Comparison of ENCODE assay signal across 31 cellular contexts in genomic region chr2:175619591-175619990, GRCh38.
"Had no signal": no experiment of that assay in that cellular context is flagged by ENCODE, and none has a peak within 500 bp of the region (broad histone marks: within the 10 kb centered on the region; RNA-seq: fewer than 3 reads in every experiment).

No MANE protein-coding gene starts in this region.

- H3K27ac Mint-ChIP-seq: activated CD4-positive, alpha-beta T cell treated with anti-CD3 and anti-CD28 coated beads, Interleukin-2, amount 10 ng/mL, durations not matched to agents 7 days and 5 days; activated CD8-positive, alpha-beta T cell treated with anti-CD3 and anti-CD28 coated beads, Interleukin-2, amount 10 ng/mL, durations not matched to agents 7 days and 5 days; activated naive CD4-positive, alpha-beta T cell treated with anti-CD3 and anti-CD28 coated beads, Interleukin-2, amount 50 U/mL, for 24 hours; activated naive CD8-positive, alpha-beta T cell treated with anti-CD3 and anti-CD28 coated beads, Interleukin-2, amount 10 ng/mL, durations not matched to agents 7 days and 5 days; activated T-cell treated with anti-CD3 and anti-CD28 coated beads, Interleukin-2, amount 50 U/mL, for 24 hours; activated T-helper 2 cell treated with anti-CD3 and anti-CD28 coated beads, Interferon-gamma antibody, Interleukin-2, Interleukin-4, amounts not matched to agents 10 μg/mL and 5 μg/mL and 100 μg/mL, durations not matched to agents 14 hours and 24 hours and 36 hours had no signal

- H3K4me2 ChIP-seq: PC-9 had no signal

- H3K9me3 ChIP-seq: ascending aorta, MG63 had no signal

- H2AFZ ChIP-seq: PC-9 had no signal

- H3K4me3 ChIP-seq: ascending aorta, cardiac muscle cell, MG63, PC-9 had no signal

- FAIRE-seq: RCC 7860 had no signal

- DNase-seq: activated CD4-positive, alpha-beta T cell treated with anti-CD3 and anti-CD28 coated beads, Interleukin-2, amount 10 ng/mL, durations not matched to agents 7 days and 5 days; activated CD4-positive, alpha-beta T cell treated with anti-CD3 and anti-CD28 coated beads, Interleukin-2, amount 50 U/mL, for 48 hours; activated CD8-positive, alpha-beta T cell treated with anti-CD3 and anti-CD28 coated beads, Interleukin-2, amount 10 ng/mL, durations not matched to agents 7 days and 5 days; activated gamma-delta T cell; activated naive CD4-positive, alpha-beta T cell treated with Interleukin-2 at 50 U/mL for 16 hours; activated naive CD8-positive, alpha-beta T cell treated with anti-CD3 and anti-CD28 coated beads, Interleukin-2, amount 10 ng/mL, durations not matched to agents 7 days and 5 days; activated T-cell treated with anti-CD3 and anti-CD28 coated beads, Interleukin-2, amount 50 U/mL, for 24 hours; amygdala; Karpas-422; MG63; NCI-H1048; NCI-H1436 treated with DMSO at 0.1 percent for 48 hours; NCI-H1694 treated with DMSO at 0.1 percent for 48 hours; NCI-H2029; NCI-H345; NCI-H524 treated with DMSO at 0.1 percent for 48 hours; NCI-H748 treated with DMSO at 0.1 percent for 48 hours; PC-9; SIG-M5; SW 1271; T-helper 1 cell; T-helper 2 cell; T-helper 9 cell had no signal

- H3K4me1 ChIP-seq: ascending aorta had no signal

- H3K36me3 Mint-ChIP-seq: activated naive CD4-positive, alpha-beta T cell treated with anti-CD3 and anti-CD28 coated beads, Interleukin-2, amount 50 U/mL, for 24 hours; activated naive CD8-positive, alpha-beta T cell treated with anti-CD3 and anti-CD28 coated beads, Interleukin-2, amount 10 ng/mL, durations not matched to agents 7 days and 5 days had no signal

- H3K9me3 Mint-ChIP-seq: activated CD4-positive, alpha-beta T cell treated with anti-CD3 and anti-CD28 coated beads, Interleukin-2, amount 10 ng/mL, durations not matched to agents 7 days and 5 days; activated naive CD8-positive, alpha-beta T cell treated with anti-CD3 and anti-CD28 coated beads, Interleukin-2, amount 10 ng/mL, durations not matched to agents 7 days and 5 days; central memory CD8-positive, alpha-beta T cell had no signal

- H3K4me1 Mint-ChIP-seq: activated CD4-positive, alpha-beta T cell treated with anti-CD3 and anti-CD28 coated beads, Interleukin-2, amount 10 ng/mL, durations not matched to agents 7 days and 5 days; activated naive CD4-positive, alpha-beta T cell treated with anti-CD3 and anti-CD28 coated beads, Interleukin-2, amount 50 U/mL, for 24 hours; activated naive CD8-positive, alpha-beta T cell treated with anti-CD3 and anti-CD28 coated beads, Interleukin-2, amount 10 ng/mL, durations not matched to agents 7 days and 5 days; central memory CD8-positive, alpha-beta T cell had no signal

- H3K27me3 Mint-ChIP-seq: activated CD4-positive, alpha-beta T cell treated with anti-CD3 and anti-CD28 coated beads, Interleukin-2, amount 10 ng/mL, durations not matched to agents 7 days and 5 days had no signal

- ATAC-seq: activated CD8-positive, alpha-beta T cell treated with anti-CD3 and anti-CD28 coated beads, Interleukin-2, amount 10 ng/mL, durations not matched to agents 7 days and 5 days; Right ventricle myocardium inferior had no signal

- H3K27ac ChIP-seq: ascending aorta, cardiac muscle cell, PC-9, RWPE1 had no signal

- H3K4me3 Mint-ChIP-seq: activated CD4-positive, alpha-beta T cell treated with anti-CD3 and anti-CD28 coated beads, Interleukin-2, amount 10 ng/mL, durations not matched to agents 7 days and 5 days; activated CD8-positive, alpha-beta T cell treated with anti-CD3 and anti-CD28 coated beads, Interleukin-2, amount 10 ng/mL, durations not matched to agents 7 days and 5 days; activated naive CD4-positive, alpha-beta T cell treated with anti-CD3 and anti-CD28 coated beads, Interleukin-2, amount 50 U/mL, for 24 hours; activated naive CD8-positive, alpha-beta T cell treated with anti-CD3 and anti-CD28 coated beads, Interleukin-2, amount 10 ng/mL, durations not matched to agents 7 days and 5 days; activated T-cell treated with anti-CD3 and anti-CD28 coated beads, Interleukin-2, amount 50 U/mL, for 24 hours; central memory CD8-positive, alpha-beta T cell had no signal

- H3K27me3 ChIP-seq: ascending aorta, cardiac muscle cell, MG63 had no signal

- H3K36me3 ChIP-seq: ascending aorta, cardiac muscle cell, MG63 had no signal
